ENCODE assay signal across 16 cellular contexts in the genomic region with DNA sequence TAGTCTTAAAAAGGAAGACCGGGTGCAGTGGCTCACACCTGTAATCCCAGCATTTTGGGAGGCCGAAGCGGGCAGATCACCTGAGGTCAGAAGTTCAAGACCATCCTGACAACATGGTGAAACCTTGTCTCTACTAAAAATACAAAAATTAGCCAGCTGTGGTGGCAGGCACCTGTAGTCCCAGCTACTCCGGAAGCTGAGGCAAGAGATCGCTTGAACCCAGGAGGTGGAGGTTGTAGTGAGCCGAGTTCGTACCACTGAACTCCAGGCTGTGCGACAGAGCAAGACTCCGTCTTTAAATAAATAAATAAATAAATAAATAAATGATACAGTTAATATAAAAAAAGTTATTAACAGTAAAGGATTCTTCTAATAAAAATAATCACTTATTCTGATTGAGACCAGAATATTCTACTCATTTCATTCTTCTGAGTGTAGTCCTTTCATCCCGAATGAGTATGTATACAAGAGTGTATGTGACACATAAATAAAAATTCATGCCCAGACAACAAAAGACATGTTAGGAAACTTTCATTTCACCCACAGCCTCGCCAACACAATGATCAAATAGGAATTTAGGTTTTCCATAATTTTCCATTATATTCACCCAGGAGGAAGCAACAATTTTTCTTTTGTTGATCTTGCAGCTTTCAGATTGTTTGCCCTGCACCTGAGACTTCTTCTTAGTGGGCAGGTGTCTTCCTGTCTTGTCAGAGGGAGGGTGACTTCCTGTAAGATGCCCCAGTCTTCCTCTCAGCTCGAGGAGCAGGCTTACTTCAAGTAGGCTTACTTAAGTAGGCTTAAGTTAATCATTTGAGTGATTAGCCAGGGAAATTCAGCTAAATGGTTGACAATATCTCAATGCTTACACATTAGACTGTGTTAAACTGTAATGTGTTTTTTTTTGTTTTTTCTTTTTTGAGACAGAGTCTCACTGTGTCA. TPM values are rescaled to one million over a fixed set of nuclear protein-coding genes. Genes with fewer than 3 reads are reported as not detected.
A peak's percentile ranks its signal among the peaks of the same experiment; 100 is the strongest.
DNase-seq lines count a peak whose midpoint lies in the region; ATAC-seq and TF ChIP-seq lines count a peak whose summit lies in the region.
"Had no signal": no experiment of that assay in that cellular context is flagged by ENCODE, and none has a peak within 500 bp of the region (broad histone marks: within the 10 kb centered on the region; RNA-seq: fewer than 3 reads in every experiment).

No MANE protein-coding gene starts in this region.

- H4K20me1 ChIP-seq in mammary epithelial cell (ENCODE audit: insufficient read depth, low read length) (no peaks in the 10 kb centered on the region), OCI-LY7 (ENCODE audit: insufficient read depth, low read length) (no peaks in the 10 kb centered on the region)

- H3K9me3 ChIP-seq in mammary epithelial cell (replicated peaks; ENCODE audit: insufficient read depth, low read length) (no peaks in the 10 kb centered on the region), OCI-LY7 (ENCODE audit: low read length) (peaks cover 11% of the 10 kb centered on the region; the same call in 1 of the 2 replicates)

- peak overlapping the region; percentile 27 for H2AFZ ChIP-seq in mammary epithelial cell (ENCODE audit: low read depth, low read length)
- H2AFZ ChIP-seq in OCI-LY7 (ENCODE audit: low read length) = peak overlapping the region; percentile 35; the same call in 1 of the 2 replicates

- intact Hi-C loops in mammary epithelial cell (cut with micrococcal nuclease) = no loop called here
- intact Hi-C loops in MCF 10A (cut with micrococcal nuclease) = no loop called here
- intact Hi-C loops in OCI-LY7 (cut with micrococcal nuclease; ENCODE audit: unreplicated experiment) = loop anchor here (1.0 to 5.0 kb wide), 4 partner anchors 8 to 341 kb away; a partner anchor contains a TSS
- intact Hi-C loops in Right ventricle myocardium superior (cut with DNase I) = no loop called here

- H3K9me2 ChIP-seq in OCI-LY7 (ENCODE audit: insufficient read depth, low read length) = no peaks in the 10 kb centered on the region

- 83% methylated on average over 12 of the region's 12 CpGs for WGBS in mammary epithelial cell (ENCODE audit: low coverage, missing lambda C conversion rate)

- TF ChIP-seq CTCF in mammary epithelial cell (conservative IDR thresholded peaks at IDR 0.05 in 1 of 2, IDR thresholded peaks at IDR 0.05 in 1 of 2; ENCODE audit: extremely low read depth in 1 of 2, insufficient read depth in 1 of 2, low read depth in 1 of 2, low read length in 2 of 2) (no peak), MCF 10A (IDR thresholded peaks at IDR 0.05; ENCODE audit: unreplicated experiment) (no peak), OCI-LY7 (conservative IDR thresholded peaks at IDR 0.05; ENCODE audit: low read length) (no peak)

- H3K4me3 Mint-ChIP-seq in MCF 10A (ENCODE audit: unreplicated experiment) = no peak overlapping the region
- H3K4me3 Mint-ChIP-seq: H9, WTC11 had no signal

- no peak overlapping the region for H3K9ac ChIP-seq in mammary epithelial cell (ENCODE audit: insufficient read depth, low read length)

- H3K36me3 ChIP-seq in mammary epithelial cell (ENCODE audit: insufficient read depth, low read length) (no peaks in the 10 kb centered on the region), OCI-LY7 (ENCODE audit: insufficient read depth, low read length) (no peaks in the 10 kb centered on the region; the same call in 1 of the 2 replicates)

- in situ Hi-C loops in mammary epithelial cell (cut with MboI; ENCODE audit: low sequenced_read_pairs in 2 of 2) = no loop called here

- H3K27me3 Mint-ChIP-seq in MCF 10A (ENCODE audit: insufficient read depth, unreplicated experiment) = no peaks in the 10 kb centered on the region

- no peaks in the 10 kb centered on the region for H3K27me3 ChIP-seq in mammary epithelial cell (ENCODE audit: insufficient read depth, low read length)

- H3K9me3 Mint-ChIP-seq in MCF 10A (ENCODE audit: unreplicated experiment) = no peaks in the 10 kb centered on the region
- no peaks in the 10 kb centered on the region for H3K9me3 Mint-ChIP-seq in activated naive CD4-positive, alpha-beta T cell treated with anti-CD3 and anti-CD28 coated beads, Interleukin-2, amount 50 U/mL, for 72 hours

- no peaks in the 10 kb centered on the region for H3K36me3 Mint-ChIP-seq in MCF 10A (ENCODE audit: insufficient read depth, unreplicated experiment)
- H3K36me3 Mint-ChIP-seq in activated naive CD4-positive, alpha-beta T cell treated with anti-CD3 and anti-CD28 coated beads, Interleukin-2, amount 50 U/mL, for 72 hours = peaks cover 0 to 6% of the 10 kb centered on the region in 2 donors

- H3K79me2 ChIP-seq in mammary epithelial cell (ENCODE audit: insufficient read depth, low read length) (no peaks in the 10 kb centered on the region), OCI-LY7 (ENCODE audit: insufficient read depth, low read depth, low read length) (no peaks in the 10 kb centered on the region)

- H3K4me3 ChIP-seq in mammary epithelial cell (replicated peaks in 1 of 3; ENCODE audit: insufficient read depth in 1 of 3, low read depth in 2 of 3, low read length in 3 of 3) (no peak overlapping the region), OCI-LY7 (ENCODE audit: low read depth, low read length, poor library complexity, severe bottlenecking) (peak overlapping the region; percentile 53)
- H3K4me3 ChIP-seq: skin epidermis had no signal

- no peak overlapping the region for H3K27ac Mint-ChIP-seq in MCF 10A (ENCODE audit: low read depth, unreplicated experiment)
- H3K27ac Mint-ChIP-seq in activated naive CD4-positive, alpha-beta T cell treated with anti-CD3 and anti-CD28 coated beads, Interleukin-2, amount 50 U/mL, for 72 hours = peak overlapping the region; percentile 89 to 94
- H3K27ac Mint-ChIP-seq: H9, WTC11 had no signal

- BruUV-seq in mammary epithelial cell (replicated peaks; lab: Mats Ljungman, UMichigan) = no TSS peak
- BruUV-seq in MCF 10A (replicated peaks; lab: Mats Ljungman, UMichigan) = no TSS peak
- TSS peak; percentile 86 for BruUV-seq in OCI-LY7 (replicated peaks; lab: Mats Ljungman, UMichigan)

- H3K27ac ChIP-seq in mammary epithelial cell (ENCODE audit: insufficient read depth, low read depth, low read length) (no peak overlapping the region), OCI-LY7 (ENCODE audit: low read depth, low read length, poor library complexity, severe bottlenecking) (peak overlapping the region; percentile 92)

- POLR2A ChIA-PET in MCF 10A (lab: Yijun Ruan, JAX) (interaction anchor here (0.5 to 1.1 kb wide), 2 partner anchors 8 to 56 kb away, joined by 3 to 6 read pairs; a partner anchor contains a TSS), OCI-LY7 (lab: Charles Lee) (interaction anchor here (0.6 to 2.7 kb wide), 12 partner anchors 10 to 1417 kb away, joined by 3 to 17 read pairs (median 6); no protein-coding TSS in a partner anchor)

- no peaks in the 10 kb centered on the region for H3K4me1 ChIP-seq in mammary epithelial cell (ENCODE audit: insufficient read depth, low read length)
- H3K4me1 ChIP-seq in OCI-LY7 (ENCODE audit: insufficient read depth, low read length, poor library complexity, severe bottlenecking) = peaks cover 57% of the 10 kb centered on the region

- ATAC-seq in activated naive CD4-positive, alpha-beta T cell treated with anti-CD3 and anti-CD28 coated beads, Interleukin-2, amount 50 U/mL, for 72 hours = peak; percentile 74 to 81
- peak; percentile 48 for ATAC-seq in stimulated activated naive CD8-positive, alpha-beta T cell treated with anti-CD3 and anti-CD28 coated beads, Interleukin-15, Interleukin-2, amounts not matched to agents 100 U/mL and 50 U/mL, for 24 hours
- ATAC-seq in HG02763 (IDR thresholded peaks at IDR 0.05; ENCODE audit: unreplicated experiment) (no peak), Right ventricle myocardium superior (ENCODE audit: poor library complexity) (no peak)
- ATAC-seq: left colon, Panc1, WTC11 had no signal

- DNase-seq in mammary epithelial cell (no peak), MCF 10A (ENCODE audit: unreplicated experiment) (no peak), OCI-LY7 (ENCODE audit: low spot score) (peak; percentile 89), NCI-H1930 (lab: John Stamatoyannopoulos, UW) (no peak), Right ventricle myocardium superior (no peak)
- no peak for DNase-seq in activated naive CD4-positive, alpha-beta T cell treated with anti-CD3 and anti-CD28 coated beads, Interleukin-2, amount 50 U/mL, for 72 hours (ENCODE audit: low spot score in 2 of 2)
- no peak for DNase-seq in stimulated activated naive CD8-positive, alpha-beta T cell treated with anti-CD3 and anti-CD28 coated beads, Interleukin-15, Interleukin-2, amounts not matched to agents 100 U/mL and 50 U/mL, for 24 hours
- DNase-seq: aorta, H9, IMR-90, left colon, NCI-H2081 had no signal

- CTCF ChIA-PET in mammary epithelial cell (lab: Charles Lee; ENCODE audit: low non-redundant PET) (no interaction called here), MCF 10A (lab: Yijun Ruan, JAX) (interaction anchor here (1.4 kb wide), 1 partner anchor 25 kb away, joined by 4 read pairs; no protein-coding TSS in a partner anchor), OCI-LY7 (lab: Charles Lee; ENCODE audit: unreplicated experiment) (interaction anchor here (0.7 to 1.0 kb wide), 3 partner anchors 24 to 97 kb away, joined by 3 to 5 read pairs (median 5); no protein-coding TSS in a partner anchor)

- no peaks in the 10 kb centered on the region for H3K4me1 Mint-ChIP-seq in MCF 10A (ENCODE audit: insufficient read depth, unreplicated experiment)

- dilution Hi-C loops in mammary epithelial cell (cut with HindIII; ENCODE audit: low sequenced_read_pairs) = no loop called here

- H3K4me2 ChIP-seq in mammary epithelial cell (ENCODE audit: insufficient read depth, low read depth, low read length) (no peak overlapping the region), OCI-LY7 (ENCODE audit: low read length) (peak overlapping the region; percentile 69)

RNA-seq across cellular contexts. Expression of a gene that starts 7.8 kb away (rescaled TPM):
- total RNA-seq in mammary epithelial cell (under 1 TPM; 0.14 to 0.83 TPM), MCF 10A (2022) (6.9 and 8.4 TPM in 2 replicates), OCI-LY7 (2022) (231 and 232 TPM in 2 replicates), Right ventricle myocardium superior (2.7 TPM)
- 0.10 TPM for polyA plus RNA-seq in mammary epithelial cell
- polyA minus RNA-seq in mammary epithelial cell = not detected
- total RNA-seq in OCI-LY7 (2014; rRNA removed; shearing (Covaris generic)) = 165 and 195 TPM in 2 replicates
- total RNA-seq in activated naive CD4-positive, alpha-beta T cell treated with anti-CD3 and anti-CD28 coated beads, Interleukin-2, amount 50 U/mL, for 72 hours = 100 to 1,000 TPM; 116 to 147 TPM

RNA-seq across cellular contexts. Expression of a gene that starts 52.2 kb away (rescaled TPM):
- total RNA-seq in mammary epithelial cell = 10 to 100 TPM; 17.2 to 17.7 TPM
- 8.5 TPM for polyA plus RNA-seq in mammary epithelial cell
- polyA minus RNA-seq in mammary epithelial cell = 7.9 TPM
- total RNA-seq in MCF 10A (2022) = 8.7 and 9.3 TPM in 2 replicates
- 0.18 and 1.1 TPM in 2 replicates for total RNA-seq in OCI-LY7 (2014; rRNA removed; shearing (Covaris generic))
- total RNA-seq in OCI-LY7 (2022) = 0.74 and 1.3 TPM in 2 replicates
- 1 to 10 TPM; 3.7 TPM for total RNA-seq in activated naive CD4-positive, alpha-beta T cell treated with anti-CD3 and anti-CD28 coated beads, Interleukin-2, amount 50 U/mL, for 72 hours
- 40.7 TPM for total RNA-seq in Right ventricle myocardium superior

Comparison
In these comparisons a context has a peak if more than half of its experiments do, and no peak if none do; other contexts are left out.
1. ATAC-seq: peak in activated naive CD4-positive, alpha-beta T cell treated with anti-CD3 and anti-CD28 coated beads, Interleukin-2, amount 50 U/mL, for 72 hours (2 of 2) and stimulated activated naive CD8-positive, alpha-beta T cell treated with anti-CD3 and anti-CD28 coated beads, Interleukin-15, Interleukin-2, amounts not matched to agents 100 U/mL and 50 U/mL, for 24 hours (single experiment); none in HG02763 (single experiment) and Right ventricle myocardium superior (single experiment).
2. RNA of a gene that starts 7.8 kb away (total RNA-seq): 165 to 232 TPM in OCI-LY7 and 116 to 147 TPM in activated naive CD4-positive, alpha-beta T cell treated with anti-CD3 and anti-CD28 coated beads, Interleukin-2, amount 50 U/mL, for 72 hours; 6.9 to 8.4 TPM in MCF 10A, 2.7 TPM in Right ventricle myocardium superior (single experiment) and 0.14 to 0.83 TPM in mammary epithelial cell; every median in the first group is over 10 times any median in the second.